12 cellular contexts compared by ENCODE assay signal in the genomic region with DNA sequence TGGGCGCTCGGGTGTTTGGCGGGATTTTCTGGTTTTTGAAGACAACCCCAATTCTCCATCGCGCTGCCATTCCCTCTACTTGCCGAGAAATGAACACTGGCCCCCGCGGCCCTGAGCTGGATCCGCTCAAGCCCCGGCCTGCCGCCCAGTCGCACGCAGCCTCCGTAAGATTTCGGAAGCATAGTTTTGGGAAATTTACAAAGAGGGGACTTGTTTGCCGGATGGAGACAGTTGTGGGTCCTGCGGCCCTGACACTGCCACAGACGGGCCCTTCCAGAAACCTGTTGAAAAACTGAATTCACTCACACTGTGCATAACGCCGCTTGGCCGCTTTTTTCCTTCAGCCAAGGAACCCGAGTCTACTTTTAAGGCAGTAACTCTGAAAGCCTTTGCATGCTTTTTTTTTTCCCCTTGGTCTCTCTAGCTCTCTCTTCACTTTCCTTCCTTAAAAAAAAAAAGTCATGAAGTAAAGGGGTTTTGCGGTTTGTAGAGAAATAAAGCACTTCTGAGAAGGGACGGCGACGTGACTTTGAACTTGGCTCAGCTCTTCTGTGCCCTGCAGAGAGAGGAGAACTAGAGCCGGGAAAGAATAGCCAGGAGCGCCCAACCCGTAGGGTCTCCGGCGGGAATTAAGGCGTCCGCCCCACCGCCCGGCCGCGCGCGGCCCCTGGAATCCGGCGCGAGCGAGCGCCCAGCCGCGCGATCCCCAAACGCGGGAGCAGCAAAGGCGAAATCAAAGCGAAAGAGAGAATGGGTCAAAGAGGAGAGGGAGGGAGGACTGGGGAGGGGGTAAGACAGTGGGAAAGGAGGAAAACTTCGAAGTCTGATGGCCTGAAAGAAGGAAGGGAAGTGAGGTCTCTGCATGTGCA. TPM values are rescaled to one million over a fixed set of nuclear protein-coding genes. Genes with fewer than 3 reads are reported as not detected.
A peak's percentile ranks its signal among the peaks of the same experiment; 100 is the strongest.
DNase-seq lines count a peak whose midpoint lies in the region; ATAC-seq, FAIRE-seq and TF ChIP-seq lines count a peak whose summit lies in the region.
"Had no signal": no experiment of that assay in that cellular context is flagged by ENCODE, and none has a peak within 500 bp of the region (broad histone marks: within the 10 kb centered on the region; RNA-seq: fewer than 3 reads in every experiment).

No MANE protein-coding gene starts in this region.

- H3K4me3 ChIP-seq in HepG2 (replicated peaks in 1 of 3; ENCODE audit: insufficient read depth in 1 of 3, low read depth in 2 of 3, low read length in 3 of 3) = no peak overlapping the region
- no peak overlapping the region for H3K4me3 ChIP-seq in right lobe of liver
- peak overlapping the region; percentile 62 for H3K4me3 ChIP-seq in iPS-15b (ENCODE audit: low read depth, low read length)
- H3K4me3 ChIP-seq: BLaER1, heart right ventricle had no signal

- H3K79me2 ChIP-seq in HepG2 (ENCODE audit: insufficient read depth, low read length) = no peaks in the 10 kb centered on the region

- H3K27ac Mint-ChIP-seq in type B pancreatic cell = peak overlapping the region; percentile 76
- H3K27ac Mint-ChIP-seq: activated T-helper 17 cell treated with anti-CD3 and anti-CD28 coated beads, Interleukin-2, amount 50 U/mL, for 72 hours had no signal

- H2AFZ ChIP-seq in HepG2 (ENCODE audit: low read length) = no peak overlapping the region

- WGBS in HepG2 (ENCODE audit: low lambda C conversion rate) = 81% methylated on average over 48 of the region's 52 CpGs
- 12% methylated on average over 43 of the region's 52 CpGs for WGBS in right lobe of liver (ENCODE audit: insufficient coverage, low coverage, low lambda C conversion rate, missing lambda C conversion rate)

- DNase-seq in HepG2 (ENCODE audit: low spot score) = no peak
- no peak for DNase-seq in right lobe of liver
- DNase-seq in type B pancreatic cell (ENCODE audit: extremely low spot score, unreplicated experiment) = no peak
- DNase-seq in GM03348 (ENCODE audit: low spot score) = no peak
- no peak for DNase-seq in KG1 (lab: John Stamatoyannopoulos, UW)
- DNase-seq: effector CD4-positive, alpha-beta T cell; heart right ventricle had no signal

- BruUV-seq in HepG2 (replicated peaks; lab: Mats Ljungman, UMichigan) = no TSS peak

- TF ChIP-seq POLR2A in HepG2 (IDR thresholded peaks at IDR 0.05; ENCODE audit: insufficient read depth in 1 of 2, low read depth in 2 of 2, low read length in 2 of 2) (no peak), right lobe of liver (IDR thresholded peaks at IDR 0.05) (no peak)

- FAIRE-seq in HepG2 (lab: Jason Lieb, UNC) = no peak

- POLR2A ChIA-PET in HepG2 (lab: Yijun Ruan, JAX) = no interaction called here

- intact Hi-C loops in HepG2 (cut with micrococcal nuclease; ENCODE audit: unreplicated experiment) = loop anchor here (10.0 kb wide), 1 partner anchor 257 kb away; no protein-coding TSS in a partner anchor
- intact Hi-C loops in right lobe of liver (cut with DNase I) = no loop called here

- peaks cover 5% of the 10 kb centered on the region for H3K9me3 Mint-ChIP-seq in type B pancreatic cell

- no peak for ATAC-seq in HepG2
- no peak for ATAC-seq in right lobe of liver
- ATAC-seq in GM18868 (IDR thresholded peaks at IDR 0.05; ENCODE audit: unreplicated experiment) = no peak
- ATAC-seq: activated T-helper 17 cell treated with anti-CD3 and anti-CD28 coated beads, Interleukin-2, amount 50 U/mL, for 72 hours; heart right ventricle had no signal

- CTCF ChIA-PET in HepG2 (lab: Yijun Ruan, JAX; ENCODE audit: low intra/inter-chr PET ratio, low total read pairs) = no interaction called here

- no peak for TF ChIP-seq RAD21 in HepG2 (CRISPR knock-in tag; IDR thresholded peaks at IDR 0.05)

- no peak overlapping the region; the same call in 1 of the 2 replicates for H3K4me2 ChIP-seq in HepG2 (ENCODE audit: low read depth, low read length)
- H3K4me2 ChIP-seq: BLaER1 had no signal

- no peaks in the 10 kb centered on the region for H3K36me3 ChIP-seq in HepG2 (replicated peaks in 1 of 2; ENCODE audit: control insufficient read depth in 1 of 2, insufficient read depth in 2 of 2, low read length in 2 of 2)
- no peaks in the 10 kb centered on the region for H3K36me3 ChIP-seq in right lobe of liver
- H3K36me3 ChIP-seq in iPS-15b (ENCODE audit: control insufficient read depth, insufficient read depth, low read length) = no peaks in the 10 kb centered on the region
- H3K36me3 ChIP-seq: BLaER1, heart right ventricle had no signal

- TF ChIP-seq EP300 in HepG2 (IDR thresholded peaks at IDR 0.05; ENCODE audit: low read depth in 2 of 2, low read length in 2 of 2) (no peak), HepG2 (CRISPR knock-in tag; IDR thresholded peaks at IDR 0.05; ENCODE audit: borderline replicate concordance) (no peak)

- H3K27ac ChIP-seq in HepG2 (ENCODE audit: extremely low read length, insufficient read depth, low read length) (no peak overlapping the region), right lobe of liver (no peak overlapping the region), angular gyrus (ENCODE audit: low read depth, low read length) (peak overlapping the region; percentile 34)
- H3K27ac ChIP-seq: BLaER1, heart right ventricle had no signal

- no peaks in the 10 kb centered on the region for H4K20me1 ChIP-seq in HepG2 (ENCODE audit: insufficient read depth, low read length)

- peak overlapping the region; percentile 79 for H3K4me3 Mint-ChIP-seq in type B pancreatic cell
- H3K4me3 Mint-ChIP-seq: activated T-helper 17 cell treated with anti-CD3 and anti-CD28 coated beads, Interleukin-2, amount 50 U/mL, for 72 hours had no signal

- H3K9me3 ChIP-seq in HepG2 (ENCODE audit: low read length) (no peaks in the 10 kb centered on the region), right lobe of liver (no peaks in the 10 kb centered on the region), iPS-15b (ENCODE audit: control insufficient read depth, insufficient read depth, low read length) (no peaks in the 10 kb centered on the region)

- H3K27me3 ChIP-seq in HepG2 (ENCODE audit: control insufficient read depth in 1 of 2, insufficient read depth in 2 of 2, low read length in 2 of 2) (peaks cover 9 to 68% of the 10 kb centered on the region in 2 experiments; a peak in 4 of 5 replicates), right lobe of liver (peaks cover 11 to 71% of the 10 kb centered on the region in 2 donors), iPS-15b (ENCODE audit: control insufficient read depth, insufficient read depth, low read length) (peaks cover 65% of the 10 kb centered on the region)

- peaks cover 8% of the 10 kb centered on the region for H3K36me3 Mint-ChIP-seq in type B pancreatic cell

- peaks cover 74% of the 10 kb centered on the region for H3K27me3 Mint-ChIP-seq in type B pancreatic cell

- in situ Hi-C loops in HepG2 (cut with HindIII; ENCODE audit: extremely low pct_ligation_motif_present, low pct_unique_long_range_greater_than_20kb) = no loop called here

- H3K4me1 ChIP-seq in HepG2 (ENCODE audit: insufficient read depth, low read length) = peaks cover 29% of the 10 kb centered on the region
- peaks cover 0 to 19% (median 3%) of the 10 kb centered on the region in 4 donors for H3K4me1 ChIP-seq in right lobe of liver
- H3K4me1 ChIP-seq in iPS-15b (ENCODE audit: control insufficient read depth, insufficient read depth, low read length) = peaks cover 26% of the 10 kb centered on the region

- TF ChIP-seq CTCF in HepG2 (CRISPR knock-in tag; IDR thresholded peaks at IDR 0.05) (no peak), right lobe of liver (IDR thresholded peaks at IDR 0.05) (no peak), type B pancreatic cell (conservative IDR thresholded peaks at IDR 0.05) (no peak)

- H3K9ac ChIP-seq in HepG2 (ENCODE audit: insufficient read depth, low read depth, low read length) = no peak overlapping the region
- H3K9ac ChIP-seq in iPS-15b (ENCODE audit: low read depth, low read length) = no peak overlapping the region
- H3K9ac ChIP-seq: BLaER1 had no signal

- H3K4me1 Mint-ChIP-seq in type B pancreatic cell (ENCODE audit: unreplicated experiment) = no peaks in the 10 kb centered on the region
- H3K4me1 Mint-ChIP-seq: activated T-helper 17 cell treated with anti-CD3 and anti-CD28 coated beads, Interleukin-2, amount 50 U/mL, for 72 hours had no signal

RNA-seq across cellular contexts. Expression of gene ZIC2, which starts 3.4 kb away (rescaled TPM):
- total RNA-seq in HepG2 (2016; rRNA removed; fragmentation: Illumina TruSeq; extraction: Trizol) = not detected in 2 replicates
- not detected in 2 replicates for total RNA-seq in HepG2 (2016; cell fraction: cytosol; rRNA removed; fragmentation: Illumina TruSeq; extraction: Trizol; ENCODE audit: low read depth)
- total RNA-seq in HepG2 (2016; cell fraction: insoluble cytoplasmic fraction; rRNA removed; fragmentation: Illumina TruSeq; extraction: Trizol) = 0.06 TPM in 1 of 2 replicates, not detected in the other
- not detected in 2 replicates for total RNA-seq in HepG2 (2016; cell fraction: membrane; rRNA removed; fragmentation: Illumina TruSeq; extraction: Trizol)
- not detected in 2 replicates for total RNA-seq in HepG2 (2016; cell fraction: nucleus; rRNA removed; fragmentation: Illumina TruSeq; extraction: Trizol)
- 0.12 and 0.13 TPM in 2 replicates for polyA plus RNA-seq in HepG2 (2011; rRNA removed)
- polyA plus RNA-seq in HepG2 (2011; cell fraction: cytosol; rRNA removed) = 0.06 and 0.11 TPM in 2 replicates
- polyA plus RNA-seq in HepG2 (2011; cell fraction: nucleus; rRNA removed) = 0.29 and 0.32 TPM in 2 replicates
- polyA plus RNA-seq in HepG2 (2012) = 0.17 and 0.24 TPM in 2 replicates
- not detected in 2 replicates for polyA plus RNA-seq in HepG2 (2016; cell fraction: cytosol; fragmentation: Illumina TruSeq; extraction: Trizol; ENCODE audit: low read depth)
- polyA plus RNA-seq in HepG2 (2016; cell fraction: insoluble cytoplasmic fraction; fragmentation: Illumina TruSeq; extraction: Trizol; ENCODE audit: low read depth) = 0.08 TPM in 2 replicates
- not detected in 2 replicates for polyA plus RNA-seq in HepG2 (2016; cell fraction: membrane; fragmentation: Illumina TruSeq; extraction: Trizol; ENCODE audit: low read depth)
- polyA plus RNA-seq in HepG2 (2016; cell fraction: nucleus; fragmentation: Illumina TruSeq; extraction: Trizol; ENCODE audit: insufficient read depth, low read depth) = not detected in 2 replicates
- polyA minus RNA-seq in HepG2 (2011; rRNA and poly(A)+ RNA removed; ENCODE audit: low replicate concordance) = 0.18 and 5.2 TPM in 2 replicates
- 0.53 and 0.59 TPM in 2 replicates for polyA minus RNA-seq in HepG2 (2011; cell fraction: cytosol; rRNA and poly(A)+ RNA removed)
- polyA minus RNA-seq in HepG2 (2011; cell fraction: nucleus; rRNA and poly(A)+ RNA removed) = 0.13 TPM in 1 of 2 replicates, not detected in the other
- total RNA-seq in right lobe of liver = under 1 TPM in 1 of 6 experiments, not detected in 5; 0.24 TPM
- 0.59 and 129 TPM in 2 replicates for total RNA-seq in type B pancreatic cell (ENCODE audit: low replicate concordance)
- total RNA-seq: heart right ventricle had no signal
- polyA plus RNA-seq: heart right ventricle had no signal

RNA-seq across cellular contexts. Expression of gene ZIC5, which starts 6.6 kb away (rescaled TPM):
- total RNA-seq in HepG2 (2016; rRNA removed; fragmentation: Illumina TruSeq; extraction: Trizol) (0.02 TPM in 1 of 2 replicates, not detected in the other), right lobe of liver (not detected), type B pancreatic cell (ENCODE audit: low replicate concordance) (0.05 and 15.1 TPM in 2 replicates)
- not detected in 2 replicates for total RNA-seq in HepG2 (2016; cell fraction: cytosol; rRNA removed; fragmentation: Illumina TruSeq; extraction: Trizol; ENCODE audit: low read depth)
- 0.03 and 0.04 TPM in 2 replicates for total RNA-seq in HepG2 (2016; cell fraction: insoluble cytoplasmic fraction; rRNA removed; fragmentation: Illumina TruSeq; extraction: Trizol)
- 0.03 TPM in 1 of 2 replicates, not detected in the other for total RNA-seq in HepG2 (2016; cell fraction: membrane; rRNA removed; fragmentation: Illumina TruSeq; extraction: Trizol)
- total RNA-seq in HepG2 (2016; cell fraction: nucleus; rRNA removed; fragmentation: Illumina TruSeq; extraction: Trizol) = not detected in 2 replicates
- polyA plus RNA-seq in HepG2 (2011; rRNA removed) = 0.07 TPM in 1 of 2 replicates, not detected in the other
- 0.01 and 0.03 TPM in 2 replicates for polyA plus RNA-seq in HepG2 (2011; cell fraction: cytosol; rRNA removed)
- polyA plus RNA-seq in HepG2 (2011; cell fraction: nucleus; rRNA removed) = 0.03 and 0.06 TPM in 2 replicates
- 0.03 TPM in 1 of 2 replicates, not detected in the other for polyA plus RNA-seq in HepG2 (2012)
- polyA plus RNA-seq in HepG2 (2016; cell fraction: cytosol; fragmentation: Illumina TruSeq; extraction: Trizol; ENCODE audit: low read depth) = not detected in 2 replicates
- polyA plus RNA-seq in HepG2 (2016; cell fraction: insoluble cytoplasmic fraction; fragmentation: Illumina TruSeq; extraction: Trizol; ENCODE audit: low read depth) = not detected in 2 replicates
- polyA plus RNA-seq in HepG2 (2016; cell fraction: membrane; fragmentation: Illumina TruSeq; extraction: Trizol; ENCODE audit: low read depth) = 0.03 TPM in 1 of 2 replicates, not detected in the other
- 0.10 TPM in 1 of 2 replicates, not detected in the other for polyA plus RNA-seq in HepG2 (2016; cell fraction: nucleus; fragmentation: Illumina TruSeq; extraction: Trizol; ENCODE audit: insufficient read depth, low read depth)
- polyA minus RNA-seq in HepG2 (2011; rRNA and poly(A)+ RNA removed; ENCODE audit: low replicate concordance) = 2.7 TPM in 1 of 2 replicates, not detected in the other
- polyA minus RNA-seq in HepG2 (2011; cell fraction: cytosol; rRNA and poly(A)+ RNA removed) = not detected in 2 replicates
- polyA minus RNA-seq in HepG2 (2011; cell fraction: nucleus; rRNA and poly(A)+ RNA removed) = not detected in 2 replicates
- total RNA-seq: heart right ventricle had no signal
- polyA plus RNA-seq: heart right ventricle had no signal
